Comparison of ENCODE assay signal across 2 cellular contexts in the genomic region with DNA sequence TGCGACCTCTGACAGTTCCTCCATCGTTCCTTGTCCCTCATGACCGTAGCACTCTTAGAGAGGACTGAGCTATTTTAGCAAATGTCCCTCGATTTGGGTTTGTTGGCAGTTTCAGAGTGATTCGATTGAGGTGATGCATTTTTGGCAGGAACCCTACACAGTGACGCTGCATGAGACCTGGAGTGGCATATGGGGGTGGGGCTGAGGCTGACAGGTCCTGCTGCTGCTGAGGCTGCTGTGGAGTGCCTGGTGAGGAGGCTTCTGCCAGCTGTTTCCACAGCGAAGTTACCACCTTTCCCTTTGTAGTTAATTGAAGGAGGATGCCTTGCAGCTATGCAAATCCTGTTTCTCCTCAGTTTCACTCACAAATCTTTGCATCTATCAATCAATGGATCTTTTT.
TF ChIP-seq lines count a peak whose summit lies in the region.

No MANE protein-coding gene starts in this region.

TF ChIP-seq in HepG2, 621 proteins besides CTCF, POLR2A, EP300 and RAD21:
- no peak for TF ChIP-seq CBX1 (IDR thresholded peaks at IDR 0.05; ENCODE audit: low read depth)
- TF ChIP-seq, protein P1, sequence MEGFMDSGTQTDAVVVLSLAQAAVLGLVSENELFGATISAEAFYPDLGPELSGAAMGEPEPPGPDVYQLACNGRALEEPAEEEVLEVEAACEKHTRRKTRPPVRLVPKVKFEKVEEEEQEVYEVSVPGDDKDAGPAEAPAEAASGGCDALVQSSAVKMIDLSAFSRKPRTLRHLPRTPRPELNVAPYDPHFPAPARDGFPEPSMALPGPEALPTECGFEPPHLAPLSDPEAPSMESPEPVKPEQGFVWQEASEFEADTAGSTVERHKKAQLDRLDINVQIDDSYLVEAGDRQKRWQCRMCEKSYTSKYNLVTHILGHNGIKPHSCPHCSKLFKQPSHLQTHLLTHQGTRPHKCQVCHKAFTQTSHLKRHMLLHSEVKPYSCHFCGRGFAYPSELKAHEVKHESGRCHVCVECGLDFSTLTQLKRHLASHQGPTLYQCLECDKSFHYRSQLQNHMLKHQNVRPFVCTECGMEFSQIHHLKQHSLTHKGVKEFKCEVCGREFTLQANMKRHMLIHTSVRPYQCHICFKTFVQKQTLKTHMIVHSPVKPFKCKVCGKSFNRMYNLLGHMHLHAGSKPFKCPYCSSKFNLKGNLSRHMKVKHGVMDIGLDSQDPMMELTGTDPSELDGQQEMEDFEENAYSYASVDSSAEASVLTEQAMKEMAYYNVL (CRISPR knock-in tag; IDR thresholded peaks at IDR 0.05; ENCODE audit: borderline replicate concordance), result no peak
- TF ChIP-seq, protein P2, sequence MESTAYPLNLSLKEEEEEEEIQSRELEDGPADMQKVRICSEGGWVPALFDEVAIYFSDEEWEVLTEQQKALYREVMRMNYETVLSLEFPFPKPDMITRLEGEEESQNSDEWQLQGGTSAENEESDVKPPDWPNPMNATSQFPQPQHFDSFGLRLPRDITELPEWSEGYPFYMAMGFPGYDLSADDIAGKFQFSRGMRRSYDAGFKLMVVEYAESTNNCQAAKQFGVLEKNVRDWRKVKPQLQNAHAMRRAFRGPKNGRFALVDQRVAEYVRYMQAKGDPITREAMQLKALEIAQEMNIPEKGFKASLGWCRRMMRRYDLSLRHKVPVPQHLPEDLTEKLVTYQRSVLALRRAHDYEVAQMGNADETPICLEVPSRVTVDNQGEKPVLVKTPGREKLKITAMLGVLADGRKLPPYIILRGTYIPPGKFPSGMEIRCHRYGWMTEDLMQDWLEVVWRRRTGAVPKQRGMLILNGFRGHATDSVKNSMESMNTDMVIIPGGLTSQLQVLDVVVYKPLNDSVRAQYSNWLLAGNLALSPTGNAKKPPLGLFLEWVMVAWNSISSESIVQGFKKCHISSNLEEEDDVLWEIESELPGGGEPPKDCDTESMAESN (CRISPR knock-in tag; conservative IDR thresholded peaks at IDR 0.05), result no peak
- no peak for TF ChIP-seq RFXAP (CRISPR knock-in tag; IDR thresholded peaks at IDR 0.05; ENCODE audit: borderline replicate concordance)
- TF ChIP-seq NR2F2 (IDR thresholded peaks at IDR 0.05; ENCODE audit: borderline replicate concordance, low read depth), result no peak
- TF ChIP-seq, protein P3, sequence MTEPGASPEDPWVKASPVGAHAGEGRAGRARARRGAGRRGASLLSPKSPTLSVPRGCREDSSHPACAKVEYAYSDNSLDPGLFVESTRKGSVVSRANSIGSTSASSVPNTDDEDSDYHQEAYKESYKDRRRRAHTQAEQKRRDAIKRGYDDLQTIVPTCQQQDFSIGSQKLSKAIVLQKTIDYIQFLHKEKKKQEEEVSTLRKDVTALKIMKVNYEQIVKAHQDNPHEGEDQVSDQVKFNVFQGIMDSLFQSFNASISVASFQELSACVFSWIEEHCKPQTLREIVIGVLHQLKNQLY (CRISPR knock-in tag; IDR thresholded peaks at IDR 0.05), result no peak
- TF ChIP-seq, protein P4, sequence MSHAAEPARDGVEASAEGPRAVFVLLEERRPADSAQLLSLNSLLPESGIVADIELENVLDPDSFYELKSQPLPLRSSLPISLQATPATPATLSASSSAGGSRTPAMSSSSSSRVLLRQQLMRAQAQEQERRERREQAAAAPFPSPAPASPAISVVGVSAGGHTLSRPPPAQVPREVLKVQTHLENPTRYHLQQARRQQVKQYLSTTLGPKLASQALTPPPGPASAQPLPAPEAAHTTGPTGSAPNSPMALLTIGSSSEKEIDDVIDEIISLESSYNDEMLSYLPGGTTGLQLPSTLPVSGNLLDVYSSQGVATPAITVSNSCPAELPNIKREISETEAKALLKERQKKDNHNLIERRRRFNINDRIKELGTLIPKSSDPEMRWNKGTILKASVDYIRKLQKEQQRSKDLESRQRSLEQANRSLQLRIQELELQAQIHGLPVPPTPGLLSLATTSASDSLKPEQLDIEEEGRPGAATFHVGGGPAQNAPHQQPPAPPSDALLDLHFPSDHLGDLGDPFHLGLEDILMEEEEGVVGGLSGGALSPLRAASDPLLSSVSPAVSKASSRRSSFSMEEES (CRISPR knock-in tag; IDR thresholded peaks at IDR 0.05), result no peak
- no peak for TF ChIP-seq ZNF746 (CRISPR knock-in tag; IDR thresholded peaks at IDR 0.05)
- no peak for TF ChIP-seq PTBP1 (IDR thresholded peaks at IDR 0.05; ENCODE audit: low read depth, low read length, poor library complexity, severe bottlenecking)
- no peak for TF ChIP-seq CBX5 (CRISPR knock-in tag; IDR thresholded peaks at IDR 0.05; ENCODE audit: borderline replicate concordance)
- no peak for TF ChIP-seq ZNF446 (CRISPR knock-in tag; IDR thresholded peaks at IDR 0.05)
- TF ChIP-seq, protein P5, sequence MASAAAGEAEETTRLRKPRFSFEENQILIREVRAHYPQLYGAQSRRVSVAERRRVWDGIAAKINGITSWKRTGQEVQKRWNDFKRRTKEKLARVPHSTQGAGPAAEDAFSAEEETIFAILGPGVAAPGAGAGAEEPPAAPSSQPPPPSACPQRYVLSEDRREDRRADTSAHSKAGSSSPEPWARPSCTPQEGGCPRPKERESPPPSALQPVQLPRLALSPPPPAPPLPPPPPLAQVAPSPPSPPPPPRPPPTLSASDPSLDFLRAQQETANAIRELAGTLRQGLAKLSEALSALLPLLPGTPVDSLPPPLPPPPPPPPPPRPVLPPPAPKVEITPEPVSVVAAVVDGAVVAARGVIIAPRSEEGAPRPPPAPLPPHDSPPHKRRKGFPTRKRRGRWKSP (CRISPR knock-in tag; IDR thresholded peaks at IDR 0.05), result no peak
- TF ChIP-seq, protein P6, sequence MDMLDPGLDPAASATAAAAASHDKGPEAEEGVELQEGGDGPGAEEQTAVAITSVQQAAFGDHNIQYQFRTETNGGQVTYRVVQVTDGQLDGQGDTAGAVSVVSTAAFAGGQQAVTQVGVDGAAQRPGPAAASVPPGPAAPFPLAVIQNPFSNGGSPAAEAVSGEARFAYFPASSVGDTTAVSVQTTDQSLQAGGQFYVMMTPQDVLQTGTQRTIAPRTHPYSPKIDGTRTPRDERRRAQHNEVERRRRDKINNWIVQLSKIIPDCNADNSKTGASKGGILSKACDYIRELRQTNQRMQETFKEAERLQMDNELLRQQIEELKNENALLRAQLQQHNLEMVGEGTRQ (IDR thresholded peaks at IDR 0.05; ENCODE audit: low read depth, low read length), result no peak
- TF ChIP-seq, protein P6 (CRISPR knock-in tag; IDR thresholded peaks at IDR 0.05; ENCODE audit: borderline replicate concordance), result no peak
- TF ChIP-seq, protein P7, sequence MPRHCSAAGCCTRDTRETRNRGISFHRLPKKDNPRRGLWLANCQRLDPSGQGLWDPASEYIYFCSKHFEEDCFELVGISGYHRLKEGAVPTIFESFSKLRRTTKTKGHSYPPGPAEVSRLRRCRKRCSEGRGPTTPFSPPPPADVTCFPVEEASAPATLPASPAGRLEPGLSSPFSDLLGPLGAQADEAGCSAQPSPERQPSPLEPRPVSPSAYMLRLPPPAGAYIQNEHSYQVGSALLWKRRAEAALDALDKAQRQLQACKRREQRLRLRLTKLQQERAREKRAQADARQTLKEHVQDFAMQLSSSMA (CRISPR knock-in tag; IDR thresholded peaks at IDR 0.05), result no peak
- TF ChIP-seq RXRA (CRISPR knock-in tag; IDR thresholded peaks at IDR 0.05), result no peak

TF ChIP-seq in HEK293T, 16 proteins besides CTCF, POLR2A, EP300 and RAD21:
- TF ChIP-seq CTBP1 (IDR thresholded peaks at IDR 0.05; ENCODE audit: borderline replicate concordance), result no peak
- no peak for TF ChIP-seq BHLHE40 (IDR thresholded peaks at IDR 0.05; ENCODE audit: borderline replicate concordance)
- no peak for TF ChIP-seq FOXA1 (IDR thresholded peaks at IDR 0.05)
- no peak for TF ChIP-seq LEF1 (IDR thresholded peaks at IDR 0.05; ENCODE audit: borderline replicate concordance)
- TF ChIP-seq L3MBTL2 (conservative IDR thresholded peaks at IDR 0.05), result no peak
- TF ChIP-seq ZNF384 (IDR thresholded peaks at IDR 0.05), result no peak
- TF ChIP-seq SUZ12 (IDR thresholded peaks at IDR 0.05), result no peak
- TF ChIP-seq FOXK2 (IDR thresholded peaks at IDR 0.05), result no peak
- TF ChIP-seq ARNT (IDR thresholded peaks at IDR 0.05), result no peak
- TF ChIP-seq SP1 (IDR thresholded peaks at IDR 0.05), result no peak
- TF ChIP-seq HDGF (IDR thresholded peaks at IDR 0.05; ENCODE audit: borderline replicate concordance), result no peak
- TF ChIP-seq TARDBP (IDR thresholded peaks at IDR 0.05), result no peak
